Comparison of ENCODE assay signal across 21 cellular contexts in the genomic region with DNA sequence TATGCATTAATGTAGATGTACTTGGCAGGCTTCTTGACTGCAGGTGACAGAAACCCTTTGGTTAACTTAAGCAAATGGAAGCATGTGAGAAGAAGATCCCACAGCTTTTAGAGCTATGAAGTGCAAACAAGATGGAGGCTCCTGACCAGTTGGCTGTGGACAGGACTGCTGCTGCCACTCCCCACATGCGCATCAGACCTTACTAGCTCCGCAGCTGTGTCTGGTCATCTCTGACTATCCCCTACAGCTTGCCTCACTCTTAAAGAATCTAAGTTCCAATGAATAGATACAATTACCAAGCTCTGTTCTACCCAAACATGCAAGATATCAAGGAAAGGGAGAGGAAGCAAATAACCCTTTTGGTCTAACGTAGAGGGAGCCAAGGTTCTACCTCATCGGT.
"Had no signal": no experiment of that assay in that cellular context is flagged by ENCODE, and none has a peak within 500 bp of the region (broad histone marks: within the 10 kb centered on the region; RNA-seq: fewer than 3 reads in every experiment).

No MANE protein-coding gene starts in this region.

- ATAC-seq: Panc1, PC-3, SK-N-SH treated with all-trans-retinoic acid at 6 μM for 48 hours had no signal

- H3K27ac ChIP-seq: RWPE1 had no signal

- DNase-seq: Karpas-422; KG1; MM.1S; NCI-H1092 treated with DMSO at 0.1 percent for 48 hours; NCI-H1436; NCI-H187; NCI-H2029; NCI-H2081 treated with DMSO at 0.1 percent for 48 hours; NCI-H2171; NCI-H226; NCI-H446; NCI-H510A; NCI-H524 treated with DMSO at 0.1 percent for 48 hours; NCI-H69; NCI-H774; NK-92 treated with Interleukin-12 subunit alpha and Interleukin-12 subunit beta, amount 100 ng/mL, for 24 hours; PC-3; SHP77 had no signal
